Comparison of ENCODE assay signal across 8 cellular contexts in the genomic region with DNA sequence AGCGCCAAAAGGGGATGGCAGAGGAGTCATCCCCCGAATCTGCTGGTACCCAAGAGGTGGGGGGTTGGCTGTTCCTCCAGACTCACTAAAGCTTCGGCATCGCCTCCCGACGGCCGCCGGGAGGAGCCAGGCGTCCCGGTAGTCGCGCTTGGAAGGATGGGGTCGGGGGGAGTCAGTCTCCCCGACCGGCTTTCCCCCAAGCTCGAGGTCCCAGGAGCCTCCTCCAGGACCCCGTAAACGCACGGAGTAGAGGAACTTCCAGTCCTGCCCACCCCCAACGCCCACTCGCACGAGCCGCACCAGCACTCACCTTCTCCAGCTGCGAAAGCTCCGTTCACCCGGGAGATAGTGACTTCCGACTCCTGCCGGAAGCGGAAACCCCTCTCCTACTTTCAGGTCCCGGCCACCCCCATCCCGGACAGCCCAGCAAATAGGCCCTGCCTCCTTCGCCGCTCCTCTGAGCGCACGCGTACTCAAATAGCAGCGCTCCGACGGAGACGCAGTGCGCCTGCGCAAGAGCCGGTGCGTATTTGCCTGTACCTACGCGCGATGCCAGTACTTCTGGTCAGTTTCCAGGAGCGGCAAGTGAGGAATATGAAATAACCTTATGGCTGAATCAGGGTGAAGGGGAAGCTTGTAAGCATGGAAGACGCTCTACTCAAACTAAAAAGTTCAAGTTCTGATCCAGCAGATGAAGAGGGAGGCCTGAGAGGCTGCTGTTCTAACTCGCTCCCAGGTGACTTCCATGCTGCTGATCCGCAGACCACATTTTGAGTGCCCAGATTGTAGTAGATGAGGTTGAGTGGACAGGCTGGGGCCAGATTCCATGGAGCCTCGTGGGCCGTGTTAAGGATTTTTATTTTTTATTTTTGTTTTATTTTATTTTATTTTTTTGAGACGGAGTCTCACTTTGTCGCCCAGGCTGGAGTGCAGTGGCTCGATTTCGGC. TPM values are rescaled to one million over a fixed set of nuclear protein-coding genes. Genes with fewer than 3 reads are reported as not detected.
A peak's percentile ranks its signal among the peaks of the same experiment; 100 is the strongest.
DNase-seq lines count a peak whose midpoint lies in the region; ATAC-seq and TF ChIP-seq lines count a peak whose summit lies in the region.

A gene (minus strand): TSS at position 350 of the 948 bp plus-strand sequence. CDS start 4,883 bp downstream, outside the sequence.

- no peak for TF ChIP-seq CTCF in colonic mucosa (IDR thresholded peaks at IDR 0.05)

- peak within 1 kb of the TSS; percentile 82 for H3K27ac ChIP-seq in colonic mucosa

- no peaks in the 10 kb centered on the region for H3K27me3 ChIP-seq in colonic mucosa

- peak; percentile 82 for TF ChIP-seq POLR2A in GM19193 (IDR thresholded peaks at IDR 0.05; ENCODE audit: extremely low read depth, insufficient read depth, insufficient read length)

- H3K36me3 ChIP-seq in colonic mucosa: no peaks in the 10 kb centered on the region

- intact Hi-C loops in colonic mucosa (cut with DNase I): no loop called here

- peak; percentile 51 for ATAC-seq in HG03457 (IDR thresholded peaks at IDR 0.05; ENCODE audit: unreplicated experiment)

- peak within 1 kb of the TSS; percentile 77 to 91 for H3K9ac ChIP-seq in colonic mucosa (ENCODE audit: low read depth in 2 of 2, low read length in 2 of 2)

- DNase-seq in Ammon's horn (ENCODE audit: low spot score) (peak; percentile 99), NCI-H526 (lab: John Stamatoyannopoulos, UW) (peak; percentile 95 to 98), colonic mucosa (peak; percentile 98), kidney tubule cell (ENCODE audit: low spot score) (peak; percentile 99)
- peak; percentile 98 for DNase-seq in activated CD4-positive, alpha-beta T cell treated with anti-CD3 and anti-CD28 coated beads for 48 hours
- peak; percentile 85 to 96 (median 96) for DNase-seq in stimulated activated CD4-positive, alpha-beta T cell treated with anti-CD3 and anti-CD28 coated beads, Interleukin-1b, Interleukin-23, amount 100 ng/mL, for 24 hours (ENCODE audit: low read depth in 4 of 4, low spot score in 1 of 4)

- peak within 1 kb of the TSS; percentile 86 for H3K4me3 ChIP-seq in colonic mucosa

- H3K4me1 ChIP-seq in colonic mucosa: peaks cover 7% of the 10 kb centered on the region

- H3K9me3 ChIP-seq in colonic mucosa: no peaks in the 10 kb centered on the region

RNA-seq across cellular contexts. Expression of the gene that starts here (rescaled TPM):
- total RNA-seq in colonic mucosa: 10 to 100 TPM; 33.8 to 59.8 TPM

Comparison
In these comparisons a context has a peak if more than half of its experiments do, and no peak if none do; other contexts are left out.
1. Peak in every context shown above with its lines: DNase-seq, ATAC-seq, H3K4me3 ChIP-seq and H3K27ac ChIP-seq.